8 cellular contexts compared by ENCODE assay signal in the genomic region with DNA sequence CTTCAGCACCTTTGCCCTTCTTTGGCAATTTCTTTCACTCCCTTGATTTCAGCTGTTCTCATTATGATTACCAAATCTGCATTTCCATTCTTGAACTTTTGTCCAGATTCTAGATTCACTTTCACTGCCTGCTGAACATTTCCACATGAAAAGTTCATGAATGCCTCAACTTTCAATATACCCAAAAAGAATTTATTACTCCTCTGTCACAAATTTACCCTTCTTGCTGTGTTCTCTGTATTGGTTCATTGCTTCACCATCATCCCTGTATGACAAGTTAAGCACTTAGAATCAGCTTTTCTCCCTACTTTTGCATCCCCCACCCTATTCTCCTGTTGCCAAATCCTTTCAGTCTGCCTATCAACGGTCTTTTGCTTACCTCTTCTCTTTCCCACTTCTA.
"Had no signal": no experiment of that assay in that cellular context is flagged by ENCODE, and none has a peak within 500 bp of the region (broad histone marks: within the 10 kb centered on the region; RNA-seq: fewer than 3 reads in every experiment).

No MANE protein-coding gene starts in this region.

- H3K9me3 Mint-ChIP-seq: H9, HFFc6, IgD-negative memory B cell had no signal

- H3K4me1 Mint-ChIP-seq: IgD-negative memory B cell had no signal

- ATAC-seq: HCT116, HepG2 had no signal

- H3K27ac Mint-ChIP-seq: HFFc6, IgD-negative memory B cell had no signal

- DNase-seq: GOT3, H9, HFFc6, KBM-7 had no signal

- H3K4me3 Mint-ChIP-seq: H9, HFFc6, IgD-negative memory B cell had no signal

- H3K27ac ChIP-seq: HL-60 had no signal
